15 cellular contexts compared by ENCODE assay signal in the genomic region with DNA sequence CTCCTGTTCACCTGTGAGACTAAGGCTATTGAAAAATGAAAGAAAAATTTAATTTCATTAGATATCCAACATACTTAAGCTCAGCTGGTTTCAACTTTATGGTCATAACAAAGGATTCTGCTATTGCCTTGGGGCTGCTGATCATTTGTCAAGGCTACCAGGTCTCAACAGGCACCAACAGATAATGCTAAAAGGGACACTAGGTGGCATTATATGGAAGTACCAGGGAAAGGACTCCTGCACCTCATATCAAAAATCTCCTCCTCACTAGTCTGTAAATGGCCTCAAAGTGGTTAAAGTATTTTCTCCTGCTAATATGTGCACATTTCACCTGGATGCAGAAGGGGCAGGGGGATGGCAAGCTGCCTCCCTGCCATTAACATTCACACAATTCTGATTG.
"Had no signal": no experiment of that assay in that cellular context is flagged by ENCODE, and none has a peak within 500 bp of the region (broad histone marks: within the 10 kb centered on the region; RNA-seq: fewer than 3 reads in every experiment).

No MANE protein-coding gene starts in this region.

- H3K4me3 Mint-ChIP-seq: activated CD4-positive, alpha-beta memory T cell treated with anti-CD3 and anti-CD28 coated beads for 36 hours; activated T-cell treated with anti-CD3 and anti-CD28 coated beads, Interleukin-2, amount 50 U/mL, for 4 hours; naive thymus-derived CD4-positive, alpha-beta T cell had no signal

- FAIRE-seq: colon, endometrium had no signal

- H3K4me1 ChIP-seq: gastroesophageal sphincter, stomach had no signal

- H3K27ac Mint-ChIP-seq: activated CD4-positive, alpha-beta memory T cell treated with anti-CD3 and anti-CD28 coated beads for 36 hours; activated naive CD4-positive, alpha-beta T cell treated with anti-CD3 and anti-CD28 coated beads, Interleukin-2, amount 50 U/mL, for 72 hours; naive thymus-derived CD4-positive, alpha-beta T cell had no signal

- H3K36me3 ChIP-seq: gastroesophageal sphincter, stomach, thoracic aorta had no signal

- H3K9me3 ChIP-seq: gastroesophageal sphincter, mucosa of descending colon, stomach, thoracic aorta had no signal

- H3K27me3 ChIP-seq: gastroesophageal sphincter, stomach had no signal

- H3K27ac ChIP-seq: gastroesophageal sphincter, stomach, thoracic aorta had no signal

- H3K4me1 Mint-ChIP-seq: naive thymus-derived CD4-positive, alpha-beta T cell had no signal

- H3K4me3 ChIP-seq: gastroesophageal sphincter, mucosa of descending colon, stomach, thoracic aorta had no signal

- DNase-seq: activated CD4-positive, alpha-beta memory T cell treated with anti-CD3 and anti-CD28 coated beads for 36 hours; activated gamma-delta T cell; activated T-cell treated with anti-CD3 and anti-CD28 coated beads, Interleukin-2, amount 50 U/mL, for 4 hours; islet precursor cell; mammary epithelial cell; mucosa of descending colon; naive thymus-derived CD4-positive, alpha-beta T cell; stomach; T-helper 1 cell; T1000 had no signal

- H3K27me3 Mint-ChIP-seq: activated CD4-positive, alpha-beta memory T cell treated with anti-CD3 and anti-CD28 coated beads for 36 hours had no signal

- H3K36me3 Mint-ChIP-seq: activated CD4-positive, alpha-beta memory T cell treated with anti-CD3 and anti-CD28 coated beads for 36 hours had no signal
